ENCODE assay signal across 1 cellular context in genomic region chrX:153470411-153471363, GRCh38.
TF ChIP-seq lines count a peak whose summit lies in the region.

Gene HAUS7, minus strand, starts transcription at chrX:153470576. Its CDS starts 19 bp downstream, at chrX:153470557.

TF ChIP-seq in K562, 482 proteins besides CTCF, POLR2A, EP300 and RAD21 (continued from another document and continues in another):
- TF ChIP-seq CEBPZ (IDR thresholded peaks at IDR 0.05; ENCODE audit: borderline replicate concordance, low read depth, low read length) (no peak), FOXA1 (IDR thresholded peaks at IDR 0.05; ENCODE audit: borderline replicate concordance) (no peak), ID3 (CRISPR knock-in tag; IDR thresholded peaks at IDR 0.05) (no peak), ID3 (tag; IDR thresholded peaks at IDR 0.05) (no peak), PKNOX1 (IDR thresholded peaks at IDR 0.05) (peak; percentile 98), HOXB6 (CRISPR knock-in tag; IDR thresholded peaks at IDR 0.05; ENCODE audit: borderline replicate concordance) (no peak), JUND (IDR thresholded peaks at IDR 0.05; ENCODE audit: borderline replicate concordance, low read depth, low read length) (peak; percentile 57), JUND (tag; IDR thresholded peaks at IDR 0.05; ENCODE audit: borderline replicate concordance, low read depth, low read length) (peak; percentile 29; the same call in 1 of the 3 replicates), TRIM28 (IDR thresholded peaks at IDR 0.05) (no peak), ZSCAN32 (CRISPR knock-in tag; IDR thresholded peaks at IDR 0.05) (no peak), FOXJ2 (tag; IDR thresholded peaks at IDR 0.05) (no peak), ZFP91 (CRISPR knock-in tag; IDR thresholded peaks at IDR 0.05) (no peak), BCOR (IDR thresholded peaks at IDR 0.05) (peak; percentile 99), ZKSCAN1 (IDR thresholded peaks at IDR 0.05; ENCODE audit: low read depth, low read length) (no peak), FIP1L1 (IDR thresholded peaks at IDR 0.05; ENCODE audit: low read depth, low read length, poor library complexity, severe bottlenecking) (no peak), MTA1 (IDR thresholded peaks at IDR 0.05; ENCODE audit: borderline replicate concordance) (peak; percentile 96), ZNF561 (CRISPR knock-in tag; conservative IDR thresholded peaks at IDR 0.05) (no peak), ARID2 (IDR thresholded peaks at IDR 0.05) (no peak), TBP (optimal IDR thresholded peaks at IDR 0.05; ENCODE audit: low read depth, low read length) (peak; percentile 60), NCOR1 (IDR thresholded peaks at IDR 0.05) (no peak), ZNF766 (CRISPR knock-in tag; conservative IDR thresholded peaks at IDR 0.05) (no peak), ATF1 (CRISPR knock-in tag; IDR thresholded peaks at IDR 0.05) (peak; percentile 91), ATF1 (tag; IDR thresholded peaks at IDR 0.05) (peak; percentile 89), ETS2 (tag; IDR thresholded peaks at IDR 0.05; ENCODE audit: borderline replicate concordance, poor library complexity, severe bottlenecking) (no peak), HDAC8 (tag; IDR thresholded peaks at IDR 0.05) (no peak), HNRNPH1 (optimal IDR thresholded peaks at IDR 0.05; ENCODE audit: low read depth, low read length) (no peak), ESRRA (IDR thresholded peaks at IDR 0.05; ENCODE audit: borderline replicate concordance, low read depth) (peak; percentile 30; the same call in 1 of the 2 replicates), ZNF140 (CRISPR knock-in tag; IDR thresholded peaks at IDR 0.05) (no peak), HOMEZ (CRISPR knock-in tag; IDR thresholded peaks at IDR 0.05) (no peak), ZNF354B (CRISPR knock-in tag; IDR thresholded peaks at IDR 0.05) (no peak), CBX1 (IDR thresholded peaks at IDR 0.05; ENCODE audit: low read depth) (no peak; the same call in 1 of the 2 replicates), ZNF12 (CRISPR knock-in tag; IDR thresholded peaks at IDR 0.05) (no peak), SMAD1 (IDR thresholded peaks at IDR 0.05; ENCODE audit: low read depth, low read length, partially characterized antibody) (no peak), NFYB (IDR thresholded peaks at IDR 0.05; ENCODE audit: extremely low read depth, insufficient read length) (no peak)
- TF ChIP-seq, protein P1, sequence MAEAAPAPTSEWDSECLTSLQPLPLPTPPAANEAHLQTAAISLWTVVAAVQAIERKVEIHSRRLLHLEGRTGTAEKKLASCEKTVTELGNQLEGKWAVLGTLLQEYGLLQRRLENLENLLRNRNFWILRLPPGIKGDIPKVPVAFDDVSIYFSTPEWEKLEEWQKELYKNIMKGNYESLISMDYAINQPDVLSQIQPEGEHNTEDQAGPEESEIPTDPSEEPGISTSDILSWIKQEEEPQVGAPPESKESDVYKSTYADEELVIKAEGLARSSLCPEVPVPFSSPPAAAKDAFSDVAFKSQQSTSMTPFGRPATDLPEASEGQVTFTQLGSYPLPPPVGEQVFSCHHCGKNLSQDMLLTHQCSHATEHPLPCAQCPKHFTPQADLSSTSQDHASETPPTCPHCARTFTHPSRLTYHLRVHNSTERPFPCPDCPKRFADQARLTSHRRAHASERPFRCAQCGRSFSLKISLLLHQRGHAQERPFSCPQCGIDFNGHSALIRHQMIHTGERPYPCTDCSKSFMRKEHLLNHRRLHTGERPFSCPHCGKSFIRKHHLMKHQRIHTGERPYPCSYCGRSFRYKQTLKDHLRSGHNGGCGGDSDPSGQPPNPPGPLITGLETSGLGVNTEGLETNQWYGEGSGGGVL (CRISPR knock-in tag; IDR thresholded peaks at IDR 0.05), result no peak
- TF ChIP-seq, protein P2, sequence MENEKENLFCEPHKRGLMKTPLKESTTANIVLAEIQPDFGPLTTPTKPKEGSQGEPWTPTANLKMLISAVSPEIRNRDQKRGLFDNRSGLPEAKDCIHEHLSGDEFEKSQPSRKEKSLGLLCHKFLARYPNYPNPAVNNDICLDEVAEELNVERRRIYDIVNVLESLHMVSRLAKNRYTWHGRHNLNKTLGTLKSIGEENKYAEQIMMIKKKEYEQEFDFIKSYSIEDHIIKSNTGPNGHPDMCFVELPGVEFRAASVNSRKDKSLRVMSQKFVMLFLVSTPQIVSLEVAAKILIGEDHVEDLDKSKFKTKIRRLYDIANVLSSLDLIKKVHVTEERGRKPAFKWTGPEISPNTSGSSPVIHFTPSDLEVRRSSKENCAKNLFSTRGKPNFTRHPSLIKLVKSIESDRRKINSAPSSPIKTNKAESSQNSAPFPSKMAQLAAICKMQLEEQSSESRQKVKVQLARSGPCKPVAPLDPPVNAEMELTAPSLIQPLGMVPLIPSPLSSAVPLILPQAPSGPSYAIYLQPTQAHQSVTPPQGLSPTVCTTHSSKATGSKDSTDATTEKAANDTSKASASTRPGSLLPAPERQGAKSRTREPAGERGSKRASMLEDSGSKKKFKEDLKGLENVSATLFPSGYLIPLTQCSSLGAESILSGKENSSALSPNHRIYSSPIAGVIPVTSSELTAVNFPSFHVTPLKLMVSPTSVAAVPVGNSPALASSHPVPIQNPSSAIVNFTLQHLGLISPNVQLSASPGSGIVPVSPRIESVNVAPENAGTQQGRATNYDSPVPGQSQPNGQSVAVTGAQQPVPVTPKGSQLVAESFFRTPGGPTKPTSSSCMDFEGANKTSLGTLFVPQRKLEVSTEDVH (IDR thresholded peaks at IDR 0.05; ENCODE audit: low read depth, partially characterized antibody), result no peak
- TF ChIP-seq, protein P3, sequence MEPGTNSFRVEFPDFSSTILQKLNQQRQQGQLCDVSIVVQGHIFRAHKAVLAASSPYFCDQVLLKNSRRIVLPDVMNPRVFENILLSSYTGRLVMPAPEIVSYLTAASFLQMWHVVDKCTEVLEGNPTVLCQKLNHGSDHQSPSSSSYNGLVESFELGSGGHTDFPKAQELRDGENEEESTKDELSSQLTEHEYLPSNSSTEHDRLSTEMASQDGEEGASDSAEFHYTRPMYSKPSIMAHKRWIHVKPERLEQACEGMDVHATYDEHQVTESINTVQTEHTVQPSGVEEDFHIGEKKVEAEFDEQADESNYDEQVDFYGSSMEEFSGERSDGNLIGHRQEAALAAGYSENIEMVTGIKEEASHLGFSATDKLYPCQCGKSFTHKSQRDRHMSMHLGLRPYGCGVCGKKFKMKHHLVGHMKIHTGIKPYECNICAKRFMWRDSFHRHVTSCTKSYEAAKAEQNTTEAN (CRISPR knock-in tag; IDR thresholded peaks at IDR 0.05), result no peak
- TF ChIP-seq, protein P4, sequence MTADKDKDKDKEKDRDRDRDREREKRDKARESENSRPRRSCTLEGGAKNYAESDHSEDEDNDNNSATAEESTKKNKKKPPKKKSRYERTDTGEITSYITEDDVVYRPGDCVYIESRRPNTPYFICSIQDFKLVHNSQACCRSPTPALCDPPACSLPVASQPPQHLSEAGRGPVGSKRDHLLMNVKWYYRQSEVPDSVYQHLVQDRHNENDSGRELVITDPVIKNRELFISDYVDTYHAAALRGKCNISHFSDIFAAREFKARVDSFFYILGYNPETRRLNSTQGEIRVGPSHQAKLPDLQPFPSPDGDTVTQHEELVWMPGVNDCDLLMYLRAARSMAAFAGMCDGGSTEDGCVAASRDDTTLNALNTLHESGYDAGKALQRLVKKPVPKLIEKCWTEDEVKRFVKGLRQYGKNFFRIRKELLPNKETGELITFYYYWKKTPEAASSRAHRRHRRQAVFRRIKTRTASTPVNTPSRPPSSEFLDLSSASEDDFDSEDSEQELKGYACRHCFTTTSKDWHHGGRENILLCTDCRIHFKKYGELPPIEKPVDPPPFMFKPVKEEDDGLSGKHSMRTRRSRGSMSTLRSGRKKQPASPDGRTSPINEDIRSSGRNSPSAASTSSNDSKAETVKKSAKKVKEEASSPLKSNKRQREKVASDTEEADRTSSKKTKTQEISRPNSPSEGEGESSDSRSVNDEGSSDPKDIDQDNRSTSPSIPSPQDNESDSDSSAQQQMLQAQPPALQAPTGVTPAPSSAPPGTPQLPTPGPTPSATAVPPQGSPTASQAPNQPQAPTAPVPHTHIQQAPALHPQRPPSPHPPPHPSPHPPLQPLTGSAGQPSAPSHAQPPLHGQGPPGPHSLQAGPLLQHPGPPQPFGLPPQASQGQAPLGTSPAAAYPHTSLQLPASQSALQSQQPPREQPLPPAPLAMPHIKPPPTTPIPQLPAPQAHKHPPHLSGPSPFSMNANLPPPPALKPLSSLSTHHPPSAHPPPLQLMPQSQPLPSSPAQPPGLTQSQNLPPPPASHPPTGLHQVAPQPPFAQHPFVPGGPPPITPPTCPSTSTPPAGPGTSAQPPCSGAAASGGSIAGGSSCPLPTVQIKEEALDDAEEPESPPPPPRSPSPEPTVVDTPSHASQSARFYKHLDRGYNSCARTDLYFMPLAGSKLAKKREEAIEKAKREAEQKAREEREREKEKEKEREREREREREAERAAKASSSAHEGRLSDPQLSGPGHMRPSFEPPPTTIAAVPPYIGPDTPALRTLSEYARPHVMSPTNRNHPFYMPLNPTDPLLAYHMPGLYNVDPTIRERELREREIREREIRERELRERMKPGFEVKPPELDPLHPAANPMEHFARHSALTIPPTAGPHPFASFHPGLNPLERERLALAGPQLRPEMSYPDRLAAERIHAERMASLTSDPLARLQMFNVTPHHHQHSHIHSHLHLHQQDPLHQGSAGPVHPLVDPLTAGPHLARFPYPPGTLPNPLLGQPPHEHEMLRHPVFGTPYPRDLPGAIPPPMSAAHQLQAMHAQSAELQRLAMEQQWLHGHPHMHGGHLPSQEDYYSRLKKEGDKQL (CRISPR knock-in tag; IDR thresholded peaks at IDR 0.05; ENCODE audit: borderline replicate concordance), result no peak
- TF ChIP-seq, protein P5, sequence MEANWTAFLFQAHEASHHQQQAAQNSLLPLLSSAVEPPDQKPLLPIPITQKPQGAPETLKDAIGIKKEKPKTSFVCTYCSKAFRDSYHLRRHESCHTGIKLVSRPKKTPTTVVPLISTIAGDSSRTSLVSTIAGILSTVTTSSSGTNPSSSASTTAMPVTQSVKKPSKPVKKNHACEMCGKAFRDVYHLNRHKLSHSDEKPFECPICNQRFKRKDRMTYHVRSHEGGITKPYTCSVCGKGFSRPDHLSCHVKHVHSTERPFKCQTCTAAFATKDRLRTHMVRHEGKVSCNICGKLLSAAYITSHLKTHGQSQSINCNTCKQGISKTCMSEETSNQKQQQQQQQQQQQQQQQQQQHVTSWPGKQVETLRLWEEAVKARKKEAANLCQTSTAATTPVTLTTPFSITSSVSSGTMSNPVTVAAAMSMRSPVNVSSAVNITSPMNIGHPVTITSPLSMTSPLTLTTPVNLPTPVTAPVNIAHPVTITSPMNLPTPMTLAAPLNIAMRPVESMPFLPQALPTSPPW (CRISPR knock-in tag; IDR thresholded peaks at IDR 0.05), result peak; percentile 85
